ENCODE assay signal across 10 cellular contexts in genomic region chr6:80767808-80768207, GRCh38.
DNase-seq lines count a peak whose midpoint lies in the region; ATAC-seq and TF ChIP-seq lines count a peak whose summit lies in the region.
"Had no signal": no experiment of that assay in that cellular context is flagged by ENCODE, and none has a peak within 500 bp of the region (broad histone marks: within the 10 kb centered on the region; RNA-seq: fewer than 3 reads in every experiment).

No MANE protein-coding gene starts in this region.

- TF ChIP-seq CTCF in MCF 10A (IDR thresholded peaks at IDR 0.05; ENCODE audit: unreplicated experiment) (no peak), GM13977 (IDR thresholded peaks at IDR 0.05; ENCODE audit: extremely low read depth, insufficient read depth, missing control alignments) (no peak)

- peak; percentile 74 for DNase-seq in HT1080 (ENCODE audit: low read depth)
- peak; percentile 64 for DNase-seq in MCF 10A (ENCODE audit: unreplicated experiment)
- DNase-seq in iPS-NIHi7 (ENCODE audit: extremely low spot score): peak; percentile 18
- DNase-seq in NCI-H510A (lab: John Stamatoyannopoulos, UW): no peak
- DNase-seq in GM13977 (ENCODE audit: low spot score): no peak
- no peak for DNase-seq in superior temporal gyrus (ENCODE audit: extremely low spot score)
- DNase-seq: activated CD4-positive, alpha-beta T cell treated with anti-CD3 and anti-CD28 coated beads, Interleukin-2, amount 50 U/mL, for 48 hours; NCI-H1417 had no signal

- no peak overlapping the region for H3K4me3 Mint-ChIP-seq in MCF 10A (ENCODE audit: unreplicated experiment)

- ATAC-seq in GM19324 (IDR thresholded peaks at IDR 0.05; ENCODE audit: low FRiP score, unreplicated experiment): no peak
- ATAC-seq: body of pancreas had no signal

- no peaks in the 10 kb centered on the region for H3K36me3 Mint-ChIP-seq in MCF 10A (ENCODE audit: insufficient read depth, unreplicated experiment)

- no peaks in the 10 kb centered on the region for H3K9me3 Mint-ChIP-seq in MCF 10A (ENCODE audit: unreplicated experiment)

- no peaks in the 10 kb centered on the region for H3K4me1 Mint-ChIP-seq in MCF 10A (ENCODE audit: insufficient read depth, unreplicated experiment)

- intact Hi-C loops in MCF 10A (cut with micrococcal nuclease): no loop called here

- CTCF ChIA-PET in MCF 10A (lab: Yijun Ruan, JAX): interaction anchor here (1.6 kb wide), 1 partner anchor 1273 kb away, joined by 4 read pairs; no protein-coding TSS in a partner anchor

- BruUV-seq in MCF 10A (replicated peaks; lab: Mats Ljungman, UMichigan): no TSS peak

- POLR2A ChIA-PET in MCF 10A (lab: Yijun Ruan, JAX): interaction anchor here (0.7 kb wide), 1 partner anchor 1376 kb away, joined by 3 read pairs; no protein-coding TSS in a partner anchor

- H3K27me3 Mint-ChIP-seq in MCF 10A (ENCODE audit: insufficient read depth, unreplicated experiment): no peaks in the 10 kb centered on the region

- in situ Hi-C loops in GM13977 (cut with MboI; ENCODE audit: low pct_unique_long_range_greater_than_20kb, low sequenced_read_pairs, unreplicated experiment): no loop called here

- H3K27ac Mint-ChIP-seq in MCF 10A (ENCODE audit: low read depth, unreplicated experiment): no peak overlapping the region

Comparison
In these comparisons a context has a peak if more than half of its experiments do, and no peak if none do; other contexts are left out.
1. DNase-seq: peak in HT1080 (single experiment), MCF 10A (single experiment) and iPS-NIHi7 (single experiment); none in NCI-H510A (single experiment), GM13977 (single experiment) and superior temporal gyrus (single experiment).